Comparison of ENCODE assay signal across 8 cellular contexts in the genomic region with DNA sequence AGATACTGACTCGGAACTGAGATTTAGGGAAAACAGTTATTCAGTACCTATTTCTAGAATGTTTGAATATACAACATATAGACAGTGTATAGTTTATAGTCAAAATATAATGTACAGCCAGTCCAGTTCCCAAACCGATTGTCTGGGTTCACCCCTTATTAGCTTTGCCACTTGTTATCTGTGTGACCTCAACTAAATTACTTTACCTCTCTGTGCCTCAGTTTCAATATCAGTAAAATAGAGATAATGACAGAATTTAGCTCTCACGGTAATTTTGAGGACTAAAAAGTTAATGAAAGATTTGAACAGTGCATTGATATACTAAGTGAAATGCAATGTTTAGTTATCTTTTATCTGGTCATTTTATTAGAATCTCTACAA. TPM values are rescaled to one million over a fixed set of nuclear protein-coding genes. Genes with fewer than 3 reads are reported as not detected.
A peak's percentile ranks its signal among the peaks of the same experiment; 100 is the strongest.
DNase-seq lines count a peak whose midpoint lies in the region; TF ChIP-seq lines count a peak whose summit lies in the region.

No MANE protein-coding gene starts in this region.

- intact Hi-C loops in esophagus squamous epithelium (cut with DNase I), result no loop called here

- H3K9me3 ChIP-seq in SJSA1 (replicated peaks) (no peaks in the 10 kb centered on the region), esophagus squamous epithelium (no peaks in the 10 kb centered on the region)

- WGBS in esophagus squamous epithelium, 2 donors, result 31 to 38% methylated on average over 3 of the region's 3 CpGs

- no peak for TF ChIP-seq POLR2A in esophagus squamous epithelium (IDR thresholded peaks at IDR 0.05)

- H3K27me3 ChIP-seq in GM06990 (replicated peaks; ENCODE audit: control insufficient read depth, insufficient read depth, low read length), result no peaks in the 10 kb centered on the region
- H3K27me3 ChIP-seq in SJSA1 (replicated peaks), result no peaks in the 10 kb centered on the region
- no peaks in the 10 kb centered on the region for H3K27me3 ChIP-seq in esophagus squamous epithelium

- DNase-seq in GM06990 (ENCODE audit: extremely low read depth, insufficient read length), result peak; percentile 12
- DNase-seq in SJSA1 (ENCODE audit: low read depth in 1 of 2, low spot score in 2 of 2), result peak in 1 of 2 experiments; percentile 5
- DNase-seq in esophagus squamous epithelium (lab: John Stamatoyannopoulos, UW), result no peak
- DNase-seq in retinal pigment epithelial cell (ENCODE audit: low read depth), result no peak
- no peak for DNase-seq in DMS 273 (lab: John Stamatoyannopoulos, UW; ENCODE audit: unreplicated experiment)
- no peak for DNase-seq in GM13977 (ENCODE audit: low spot score)
- DNase-seq in A172 (ENCODE audit: low spot score), result no peak
- no peak for DNase-seq in activated CD4-positive, alpha-beta T cell treated with anti-CD3 and anti-CD28 coated beads, Interleukin-2, amount 50 U/mL, for 48 hours

- H3K36me3 ChIP-seq in GM06990 (ENCODE audit: control insufficient read depth, insufficient read depth, low read length) (no peaks in the 10 kb centered on the region), SJSA1 (peaks cover 17% of the 10 kb centered on the region), esophagus squamous epithelium (peaks cover 0 to 20% (median 0%) of the 10 kb centered on the region in 3 donors)

- H3K27ac ChIP-seq in SJSA1 (peak overlapping the region; percentile 96), esophagus squamous epithelium (peak overlapping the region; percentile 99 to 100 (median 100))

- in situ Hi-C loops in GM13977 (cut with MboI; ENCODE audit: low pct_unique_long_range_greater_than_20kb, low sequenced_read_pairs, unreplicated experiment), result no loop called here

- H3K4me3 ChIP-seq in GM06990 (replicated peaks; ENCODE audit: low read depth, low read length), result peak overlapping the region; percentile 96; the same call in 1 of the 2 replicates
- peak overlapping the region; percentile 79 for H3K4me3 ChIP-seq in SJSA1
- peak overlapping the region; percentile 89 to 100 (median 98) for H3K4me3 ChIP-seq in esophagus squamous epithelium
- peak overlapping the region; percentile 100 for H3K4me3 ChIP-seq in retinal pigment epithelial cell (ENCODE audit: low read length)

- H3K4me1 ChIP-seq in SJSA1 (replicated peaks) (peaks cover 14% of the 10 kb centered on the region), esophagus squamous epithelium (peaks cover 7 to 46% (median 15%) of the 10 kb centered on the region in 3 donors)

- TF ChIP-seq CTCF in GM06990 (IDR thresholded peaks at IDR 0.05; ENCODE audit: insufficient read depth, low read length, poor library complexity, severe bottlenecking) (no peak), esophagus squamous epithelium (IDR thresholded peaks at IDR 0.05) (no peak), retinal pigment epithelial cell (conservative IDR thresholded peaks at IDR 0.05; ENCODE audit: low read depth, low read length) (no peak), GM13977 (IDR thresholded peaks at IDR 0.05; ENCODE audit: extremely low read depth, insufficient read depth, missing control alignments) (no peak)

RNA-seq across cellular contexts. Expression of a gene that starts 0.8 kb away (rescaled TPM):
- 49.5 and 50.2 TPM in 2 replicates for total RNA-seq in SJSA1 (2014; rRNA removed; shearing (Covaris generic))
- 100 to 1,000 TPM in 1 of 4 donors, 10 to 100 TPM in 3; 58.4 to 140 (median 84.4) TPM for total RNA-seq in esophagus squamous epithelium
- 42.7 and 71.1 TPM in 2 replicates for total RNA-seq in A172 (2014; rRNA removed; shearing (Covaris generic))

RNA-seq across cellular contexts. Expression of a gene that starts 51.0 kb away (rescaled TPM):
- 22.6 and 27.9 TPM in 2 replicates for total RNA-seq in SJSA1 (2014; rRNA removed; shearing (Covaris generic))
- total RNA-seq in esophagus squamous epithelium, result 10 to 100 TPM; 16.6 to 20.2 (median 18.4) TPM
- total RNA-seq in A172 (2014; rRNA removed; shearing (Covaris generic)), result 43.6 and 48.3 TPM in 2 replicates
